8 cellular contexts compared by ENCODE assay signal in genomic region chr22:41557401-41558240, GRCh38. TPM values are rescaled to one million over a fixed set of nuclear protein-coding genes. Genes with fewer than 3 reads are reported as not detected.
DNase-seq lines count a peak whose midpoint lies in the region; ATAC-seq, FAIRE-seq and TF ChIP-seq lines count a peak whose summit lies in the region.

No MANE protein-coding gene starts in this region.

- H3K27ac ChIP-seq in OCI-LY3 (ENCODE audit: low read length) (no peak overlapping the region), pancreas (peak overlapping the region in 1 of 4 donors; percentile 34), mesendoderm (ENCODE audit: low read depth, low read length) (no peak overlapping the region)

- FAIRE-seq in pancreas (lab: Jason Lieb, UNC): no peak

- H3K18ac ChIP-seq in mesendoderm (ENCODE audit: low read length): no peak overlapping the region

- H3K9me3 ChIP-seq in OCI-LY3 (ENCODE audit: insufficient read depth, low read length): no peaks in the 10 kb centered on the region
- no peaks in the 10 kb centered on the region for H3K9me3 ChIP-seq in pancreas

- no peak overlapping the region for H3K23ac ChIP-seq in mesendoderm (ENCODE audit: low read length)

- H2BK15ac ChIP-seq in mesendoderm (replicated peaks; ENCODE audit: low read depth): no peak overlapping the region

- in situ Hi-C loops in GM13976 (cut with MboI; ENCODE audit: low sequenced_read_pairs, unreplicated experiment): no loop called here

- TF ChIP-seq CTCF in GM13976 (IDR thresholded peaks at IDR 0.05; ENCODE audit: borderline replicate concordance, control extremely low read depth, extremely low read depth, insufficient read depth, missing control alignments): no peak
- TF ChIP-seq CTCF in OCI-LY3 (IDR thresholded peaks at IDR 0.05; ENCODE audit: low read depth, low read length): no peak
- TF ChIP-seq CTCF in pancreas (IDR thresholded peaks at IDR 0.05): no peak

- ATAC-seq in pancreas (peak in 3 of 4 donors; percentile 57 to 76 (median 70)), HG03354 (IDR thresholded peaks at IDR 0.05; ENCODE audit: poor library complexity, severe bottlenecking, unreplicated experiment) (no peak), GM18907 (IDR thresholded peaks at IDR 0.05; ENCODE audit: unreplicated experiment) (no peak)

- H2BK5ac ChIP-seq in mesendoderm (ENCODE audit: low read length): no peak overlapping the region

- H3K36me3 ChIP-seq in OCI-LY3 (replicated peaks; ENCODE audit: low read depth, low read length) (no peaks in the 10 kb centered on the region), pancreas (no peaks in the 10 kb centered on the region), mesendoderm (ENCODE audit: control insufficient read depth, insufficient read depth, low read length) (no peaks in the 10 kb centered on the region)

- H3K4me2 ChIP-seq in OCI-LY3 (ENCODE audit: low read length) (no peak overlapping the region), mesendoderm (ENCODE audit: low read length) (no peak overlapping the region)

- H3K4me3 ChIP-seq in OCI-LY3 (ENCODE audit: low read length) (no peak overlapping the region), pancreas (no peak overlapping the region), mesendoderm (ENCODE audit: low read length) (no peak overlapping the region)

- no peak overlapping the region for H2AK5ac ChIP-seq in mesendoderm (ENCODE audit: low read length)

- DNase-seq in GM13976 (ENCODE audit: low spot score) (peak; percentile 66), fibroblast of peridontal ligament (ENCODE audit: extremely low read depth) (peak; percentile 89), pancreas (peak in 4 of 6 donors; percentile 58 to 75 (median 68)), SW 1271 (lab: John Stamatoyannopoulos, UW) (no peak), mesendoderm (no peak)

- no peak overlapping the region for H2BK120ac ChIP-seq in mesendoderm (ENCODE audit: low read depth, low read length)

- H3K9ac ChIP-seq in OCI-LY3 (ENCODE audit: low read length) (no peak overlapping the region), mesendoderm (ENCODE audit: low read length) (no peak overlapping the region)

- H3K79me1 ChIP-seq in mesendoderm (ENCODE audit: low read length): no peaks in the 10 kb centered on the region

- no peak overlapping the region for H3K4ac ChIP-seq in mesendoderm (ENCODE audit: low read depth, low read length)

- H3K79me2 ChIP-seq in OCI-LY3 (ENCODE audit: low read length) (no peaks in the 10 kb centered on the region), mesendoderm (ENCODE audit: control insufficient read depth, insufficient read depth, low read length) (no peaks in the 10 kb centered on the region)

- H4K20me1 ChIP-seq in OCI-LY3 (ENCODE audit: insufficient read depth, low read length): no peaks in the 10 kb centered on the region

- 44% methylated on average over 19 of the region's 19 CpGs for WGBS in pancreas, 2 donors
- no CpG with 5 or more reads among the region's 19 CpGs for WGBS in mesendoderm (ENCODE audit: extremely low coverage, insufficient coverage, low lambda C conversion rate)

- 0 out of 2 replicates have a peak overlapping the region, but pooled peaks have one; percentile 14 for H2AFZ ChIP-seq in OCI-LY3 (ENCODE audit: low read depth, low read length)

- H4K5ac ChIP-seq in mesendoderm (ENCODE audit: low read length): no peak overlapping the region

- H3K56ac ChIP-seq in mesendoderm (ENCODE audit: low read length): no peak overlapping the region

- intact Hi-C loops in pancreas (cut with DNase I): no loop called here

- H3K4me1 ChIP-seq in OCI-LY3 (ENCODE audit: low read length) (no peaks in the 10 kb centered on the region), pancreas (peaks cover 0 to 18% (median 0%) of the 10 kb centered on the region in 3 donors), mesendoderm (ENCODE audit: control insufficient read depth, low read depth, low read length) (no peaks in the 10 kb centered on the region)

- no peak overlapping the region for H4K8ac ChIP-seq in mesendoderm (ENCODE audit: low read depth, low read length)

- H3K27me3 ChIP-seq in OCI-LY3 (ENCODE audit: low read depth, low read length): peaks cover 24% of the 10 kb centered on the region
- no peaks in the 10 kb centered on the region for H3K27me3 ChIP-seq in pancreas
- H3K27me3 ChIP-seq in mesendoderm (ENCODE audit: insufficient read depth, low read length, poor library complexity): no peaks in the 10 kb centered on the region

RNA-seq across cellular contexts. Expression of gene CSDC2, which starts 3.2 kb away (rescaled TPM):
- 10 to 100 TPM in 3 of 6 donors, 1 to 10 TPM in 3; 1.4 to 22.8 (median 11.4) TPM for total RNA-seq in pancreas
- polyA plus RNA-seq in pancreas: 10 to 100 TPM in 1 of 2 donors, 1 to 10 TPM in 1; 8.6 to 50.9 TPM
- 2.6 TPM for polyA plus RNA-seq in mesendoderm (2013, experiment 1 of 2)
- polyA plus RNA-seq in mesendoderm (2013, experiment 2 of 2): 2.4 TPM

RNA-seq across cellular contexts. Expression of gene POLR3H, which starts 13.4 kb away (rescaled TPM):
- 10 to 100 TPM; 11.0 to 18.9 (median 13.9) TPM for total RNA-seq in pancreas
- 10 to 100 TPM; 14.8 to 22.0 TPM for polyA plus RNA-seq in pancreas
- polyA plus RNA-seq in mesendoderm (2013, experiment 1 of 2): 25.5 TPM
- 24.3 TPM for polyA plus RNA-seq in mesendoderm (2013, experiment 2 of 2)

RNA-seq across cellular contexts. Expression of gene PMM1, which starts 32.0 kb away (rescaled TPM):
- 10 to 100 TPM; 10.3 to 26.6 (median 20.2) TPM for total RNA-seq in pancreas
- polyA plus RNA-seq in pancreas: 10 to 100 TPM; 26.4 to 69.2 TPM
- 6.4 TPM for polyA plus RNA-seq in mesendoderm (2013, experiment 1 of 2)
- polyA plus RNA-seq in mesendoderm (2013, experiment 2 of 2): 6.6 TPM

Comparison
In these comparisons a context has a peak if more than half of its experiments do, and no peak if none do; other contexts are left out.
1. DNase-seq: peak in GM13976 (single experiment), fibroblast of peridontal ligament (single experiment) and pancreas (4 of 6); none in SW 1271 (0 of 2) and mesendoderm (single experiment).
2. ATAC-seq: peak in pancreas (3 of 4); none in HG03354 (single experiment) and GM18907 (single experiment).